33 cellular contexts compared by ENCODE assay signal in the genomic region with DNA sequence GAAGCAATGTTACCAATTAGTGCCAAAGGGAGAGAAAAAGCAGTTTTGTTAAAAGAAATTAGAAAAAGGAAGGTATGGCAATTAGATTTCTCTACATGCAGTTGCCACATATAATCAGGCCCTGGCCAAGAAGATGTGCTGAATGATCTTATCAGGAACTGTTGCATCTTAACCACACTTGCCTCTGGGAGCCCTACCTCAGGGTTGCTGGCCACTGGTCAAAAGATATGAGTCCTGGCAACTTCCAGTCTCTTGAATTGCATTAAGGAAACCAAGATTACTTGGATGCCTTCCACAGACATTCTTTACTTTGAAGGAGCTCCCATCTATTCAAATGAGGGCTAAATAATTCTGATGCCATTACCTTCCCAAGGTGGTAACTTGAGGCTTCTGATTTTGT.
DNase-seq lines count a peak whose midpoint lies in the region; ATAC-seq, FAIRE-seq and TF ChIP-seq lines count a peak whose summit lies in the region.
"Had no signal": no experiment of that assay in that cellular context is flagged by ENCODE, and none has a peak within 500 bp of the region (broad histone marks: within the 10 kb centered on the region; RNA-seq: fewer than 3 reads in every experiment).

No MANE protein-coding gene starts in this region.

- no peak overlapping the region for H3K4me3 Mint-ChIP-seq in natural killer cell
- H3K4me3 Mint-ChIP-seq: activated CD4-positive, alpha-beta memory T cell treated with anti-CD3 and anti-CD28 coated beads for 36 hours; activated naive CD4-positive, alpha-beta T cell treated with anti-CD3 and anti-CD28 coated beads, Interleukin-2, amount 50 U/mL, for 24 hours; activated T-helper 17 cell treated with anti-CD3 and anti-CD28 coated beads, Interleukin-2, amount 50 U/mL, for 72 hours; B cell; CD8-positive, alpha-beta memory T cell; neural crest cell had no signal

- H3K4ac ChIP-seq in mesendoderm (ENCODE audit: low read depth, low read length) = no peak overlapping the region

- no peaks in the 10 kb centered on the region for H3K27me3 ChIP-seq in mesendoderm (ENCODE audit: insufficient read depth, low read length, poor library complexity)
- no peaks in the 10 kb centered on the region for H3K27me3 ChIP-seq in gastroesophageal sphincter
- H3K27me3 ChIP-seq: colonic mucosa, gastrocnemius medialis, upper lobe of left lung had no signal

- H3K79me2 ChIP-seq in mesendoderm (ENCODE audit: control insufficient read depth, insufficient read depth, low read length) = no peaks in the 10 kb centered on the region

- H3K27ac ChIP-seq in mesendoderm (ENCODE audit: low read depth, low read length) = no peak overlapping the region
- H3K27ac ChIP-seq in gastroesophageal sphincter = no peak overlapping the region
- H3K27ac ChIP-seq: colonic mucosa, gastrocnemius medialis, lower lobe of right lung, upper lobe of left lung had no signal

- H3K36me3 ChIP-seq in mesendoderm (ENCODE audit: control insufficient read depth, insufficient read depth, low read length) (peaks cover 4% of the 10 kb centered on the region), gastroesophageal sphincter (peaks cover 0 to 20% of the 10 kb centered on the region in 2 donors)
- H3K36me3 ChIP-seq: colonic mucosa, gastrocnemius medialis, lower lobe of right lung, upper lobe of left lung had no signal

- H3K9me3 Mint-ChIP-seq in natural killer cell = no peaks in the 10 kb centered on the region
- H3K9me3 Mint-ChIP-seq: activated CD4-positive, alpha-beta memory T cell treated with anti-CD3 and anti-CD28 coated beads for 36 hours; activated naive CD4-positive, alpha-beta T cell treated with anti-CD3 and anti-CD28 coated beads, Interleukin-2, amount 50 U/mL, for 24 hours; activated T-helper 17 cell treated with anti-CD3 and anti-CD28 coated beads, Interleukin-2, amount 50 U/mL, for 72 hours; CD8-positive, alpha-beta memory T cell; neural crest cell had no signal

- no peak overlapping the region for H4K5ac ChIP-seq in mesendoderm (ENCODE audit: low read length)

- no peak overlapping the region for H3K56ac ChIP-seq in mesendoderm (ENCODE audit: low read length)

- no peak overlapping the region for H3K18ac ChIP-seq in mesendoderm (ENCODE audit: low read length)

- FAIRE-seq in HTR-8/SVneo (lab: Jason Lieb, UNC) = no peak
- FAIRE-seq: A549, bronchial epithelial cell, GM12878, kidney, small intestine had no signal

- H3K9ac ChIP-seq in mesendoderm (ENCODE audit: low read length) = no peak overlapping the region

- H3K27ac Mint-ChIP-seq in natural killer cell = no peak overlapping the region
- H3K27ac Mint-ChIP-seq: activated CD4-positive, alpha-beta memory T cell treated with anti-CD3 and anti-CD28 coated beads for 36 hours; activated naive CD4-positive, alpha-beta T cell treated with anti-CD3 and anti-CD28 coated beads, Interleukin-2, amount 50 U/mL, for 24 hours; activated T-helper 17 cell treated with anti-CD3 and anti-CD28 coated beads, Interleukin-2, amount 50 U/mL, for 72 hours; B cell had no signal

- no peak overlapping the region for H3K4me3 ChIP-seq in mesendoderm (ENCODE audit: low read length)
- no peak overlapping the region for H3K4me3 ChIP-seq in gastroesophageal sphincter
- H3K4me3 ChIP-seq: A549, colonic mucosa, gastrocnemius medialis, GM12878, lower lobe of right lung, upper lobe of left lung had no signal

- no peaks in the 10 kb centered on the region for H3K4me1 ChIP-seq in mesendoderm (ENCODE audit: control insufficient read depth, low read depth, low read length)
- peaks cover 0 to 15% (median 0%) of the 10 kb centered on the region in 3 donors for H3K4me1 ChIP-seq in gastroesophageal sphincter
- H3K4me1 ChIP-seq: colonic mucosa, gastrocnemius medialis, lower lobe of right lung, upper lobe of left lung had no signal

- H3K4me2 ChIP-seq in mesendoderm (ENCODE audit: low read length) = no peak overlapping the region
- H3K4me2 ChIP-seq: A549 had no signal

- no peaks in the 10 kb centered on the region for H3K79me1 ChIP-seq in mesendoderm (ENCODE audit: low read length)

- H2BK120ac ChIP-seq in mesendoderm (ENCODE audit: low read depth, low read length) = no peak overlapping the region

- no peaks in the 10 kb centered on the region for H3K36me3 Mint-ChIP-seq in natural killer cell
- H3K36me3 Mint-ChIP-seq: activated CD4-positive, alpha-beta memory T cell treated with anti-CD3 and anti-CD28 coated beads for 36 hours; activated naive CD4-positive, alpha-beta T cell treated with anti-CD3 and anti-CD28 coated beads, Interleukin-2, amount 50 U/mL, for 24 hours; CD8-positive, alpha-beta memory T cell had no signal

- ATAC-seq in natural killer cell (no peak), gastroesophageal sphincter (no peak)
- ATAC-seq: A549; activated T-helper 17 cell treated with anti-CD3 and anti-CD28 coated beads, Interleukin-2, amount 50 U/mL, for 72 hours; gastrocnemius medialis; GM12878; lower lobe of right lung had no signal

- H2BK5ac ChIP-seq in mesendoderm (ENCODE audit: low read length) = no peak overlapping the region

- no peak overlapping the region for H2BK15ac ChIP-seq in mesendoderm (replicated peaks; ENCODE audit: low read depth)

- H3K23ac ChIP-seq in mesendoderm (ENCODE audit: low read length) = no peak overlapping the region

- TF ChIP-seq POLR2A in gastroesophageal sphincter (IDR thresholded peaks at IDR 0.05) = no peak

- TF ChIP-seq CTCF in natural killer cell (IDR thresholded peaks at IDR 0.05) = no peak
- no peak for TF ChIP-seq CTCF in gastroesophageal sphincter (IDR thresholded peaks at IDR 0.05)

- intact Hi-C loops in natural killer cell (cut with micrococcal nuclease) = no loop called here

- no peaks in the 10 kb centered on the region for H3K9me3 ChIP-seq in gastroesophageal sphincter
- H3K9me3 ChIP-seq: A549, colonic mucosa, gastrocnemius medialis, lower lobe of right lung, upper lobe of left lung had no signal

- H4K8ac ChIP-seq in mesendoderm (ENCODE audit: low read depth, low read length) = no peak overlapping the region

- no peak for TF ChIP-seq EP300 in gastroesophageal sphincter (IDR thresholded peaks at IDR 0.05)

- DNase-seq in DMS79 (lab: John Stamatoyannopoulos, UW) (peak; percentile 22), LoVo (ENCODE audit: low spot score) (peak; percentile 2), astrocyte of the hippocampus (ENCODE audit: low read depth, low spot score) (peak; percentile 88), mesendoderm (peak; percentile 28), HTR-8/SVneo (ENCODE audit: insufficient read length, low spot score) (no peak), natural killer cell (no peak), OCI-M2 (lab: John Stamatoyannopoulos, UW; ENCODE audit: unreplicated experiment) (no peak)
- DNase-seq: activated CD4-positive, alpha-beta memory T cell treated with anti-CD3 and anti-CD28 coated beads for 36 hours; activated CD8-positive, alpha-beta memory T cell treated with anti-CD3 and anti-CD28 coated beads, Interleukin-2, amount 50 U/mL, for 48 hours; CD8-positive, alpha-beta memory T cell; colonic mucosa; DMS53; effector memory CD4-positive, alpha-beta T cell; gastrocnemius medialis; kidney; lower lobe of right lung; NCI-H1092 treated with DMSO at 0.1 percent for 48 hours; NCI-H1930; NCI-H446; OCI-M1; SHP77; small intestine; stimulated activated CD4-positive, alpha-beta T cell treated with anti-CD3 and anti-CD28 coated beads, Interleukin-1b, Interleukin-23, amount 100 ng/mL, for 48 hours; SW 1271; upper lobe of left lung had no signal

- no peak overlapping the region for H2AK5ac ChIP-seq in mesendoderm (ENCODE audit: low read length)

- peaks cover 24 to 46% of the 10 kb centered on the region in 2 donors for H3K27me3 Mint-ChIP-seq in natural killer cell (ENCODE audit: low read depth in 2 of 2)

- H3K4me1 Mint-ChIP-seq in natural killer cell = no peaks in the 10 kb centered on the region
- H3K4me1 Mint-ChIP-seq: activated naive CD4-positive, alpha-beta T cell treated with anti-CD3 and anti-CD28 coated beads, Interleukin-2, amount 50 U/mL, for 24 hours; activated T-helper 17 cell treated with anti-CD3 and anti-CD28 coated beads, Interleukin-2, amount 50 U/mL, for 72 hours; B cell; CD8-positive, alpha-beta memory T cell had no signal

Comparison
In these comparisons a context has a peak if more than half of its experiments do, and no peak if none do; other contexts are left out.
1. DNase-seq: peak in DMS79 (single experiment), LoVo (single experiment), astrocyte of the hippocampus (single experiment) and mesendoderm (single experiment); none in HTR-8/SVneo (single experiment), natural killer cell (single experiment) and OCI-M2 (single experiment).